ENCODE assay signal across 2 cellular contexts in genomic region chr2:213723051-213723560, GRCh38.
A peak's percentile ranks its signal among the peaks of the same experiment; 100 is the strongest.
TF ChIP-seq lines count a peak whose summit lies in the region.

No MANE protein-coding gene starts in this region.

TF ChIP-seq in GM23338, 12 proteins besides CTCF, POLR2A, EP300 and RAD21:
- TF ChIP-seq EZH2phosphoT487 (IDR thresholded peaks at IDR 0.05; ENCODE audit: unreplicated experiment): no peak
- no peak for TF ChIP-seq STAT1 (IDR thresholded peaks at IDR 0.05; ENCODE audit: unreplicated experiment)
- no peak for TF ChIP-seq CREB1 (CRISPR knock-in tag; IDR thresholded peaks at IDR 0.05; ENCODE audit: low read depth)
- no peak for TF ChIP-seq JUNB (IDR thresholded peaks at IDR 0.05; ENCODE audit: unreplicated experiment)
- no peak for TF ChIP-seq POLR2AphosphoS5 (IDR thresholded peaks at IDR 0.05; ENCODE audit: low read depth)
- TF ChIP-seq ZNF331 (CRISPR knock-in tag; IDR thresholded peaks at IDR 0.05; ENCODE audit: low read depth): no peak
- TF ChIP-seq NANOG (IDR thresholded peaks at IDR 0.05; ENCODE audit: borderline replicate concordance): no peak
- no peak for TF ChIP-seq ZNF114 (CRISPR knock-in tag; IDR thresholded peaks at IDR 0.05)
- no peak for TF ChIP-seq REST (IDR thresholded peaks at IDR 0.05; ENCODE audit: unreplicated experiment)
- TF ChIP-seq ZNF462 (CRISPR knock-in tag; IDR thresholded peaks at IDR 0.05): no peak
- TF ChIP-seq ETS1 (IDR thresholded peaks at IDR 0.05): no peak
- TF ChIP-seq EZH2 (IDR thresholded peaks at IDR 0.05; ENCODE audit: low read depth, unreplicated experiment): no peak
TF ChIP-seq in GM23338: peak in this region for 0.

TF ChIP-seq in H1, 55 proteins besides CTCF, POLR2A, EP300 and RAD21:
- no peak for TF ChIP-seq CHD1 (IDR thresholded peaks at IDR 0.05; ENCODE audit: low read depth, low read length)
- no peak for TF ChIP-seq CBX5 (IDR thresholded peaks at IDR 0.05; ENCODE audit: low read depth, low read length)
- TF ChIP-seq TEAD4 (IDR thresholded peaks at IDR 0.05; ENCODE audit: low read depth, low read length): peak; percentile 69
